1 cellular context compared by ENCODE assay signal in the genomic region with DNA sequence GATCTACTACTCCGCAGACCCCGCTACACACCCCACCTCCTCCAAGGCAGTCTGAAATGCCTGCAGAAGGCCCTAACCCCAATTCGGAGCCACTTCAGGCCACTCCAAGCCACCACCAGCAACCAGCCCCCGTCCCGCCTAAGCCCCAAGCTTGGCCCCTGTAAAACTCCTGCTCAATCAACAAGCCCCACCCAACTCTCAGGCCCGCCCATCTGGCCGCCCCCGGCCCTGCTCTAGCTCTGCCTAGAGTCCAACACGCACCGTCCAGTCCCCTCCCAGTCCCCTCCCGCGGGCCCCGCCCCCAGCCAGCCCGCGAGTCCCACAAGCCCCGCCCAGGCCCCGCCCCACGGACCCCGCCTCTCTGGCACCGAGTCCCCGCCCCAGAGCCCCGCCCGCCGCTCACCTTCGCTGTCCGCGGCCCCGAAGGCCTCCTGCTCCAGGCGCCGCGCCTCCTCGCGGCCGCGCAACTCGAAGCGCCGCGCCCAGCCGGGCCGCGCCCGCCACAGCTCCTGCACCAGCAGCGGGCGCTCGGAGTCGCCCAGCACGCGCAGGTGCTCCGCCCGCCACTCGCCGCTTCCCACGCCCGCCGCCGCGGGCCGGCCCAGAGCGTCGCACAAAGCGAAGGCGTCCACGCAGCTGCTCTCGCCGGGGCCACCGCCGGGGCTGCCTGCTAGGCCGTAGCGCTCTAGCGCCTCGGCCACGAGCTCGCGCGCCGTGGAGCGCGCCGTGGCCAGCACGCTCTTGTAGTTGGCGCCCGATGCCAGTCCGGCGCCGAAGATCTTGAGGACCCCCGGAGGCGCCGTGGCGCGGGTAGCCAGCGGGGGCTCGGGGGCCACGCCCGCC.
A peak's percentile ranks its signal among the peaks of the same experiment; 100 is the strongest.
TF ChIP-seq lines count a peak whose summit lies in the region.

No MANE protein-coding gene starts in this region.

TF ChIP-seq in HepG2, 621 proteins besides CTCF, POLR2A, EP300 and RAD21 (continued from another document and continues in another):
- TF ChIP-seq, protein P1, sequence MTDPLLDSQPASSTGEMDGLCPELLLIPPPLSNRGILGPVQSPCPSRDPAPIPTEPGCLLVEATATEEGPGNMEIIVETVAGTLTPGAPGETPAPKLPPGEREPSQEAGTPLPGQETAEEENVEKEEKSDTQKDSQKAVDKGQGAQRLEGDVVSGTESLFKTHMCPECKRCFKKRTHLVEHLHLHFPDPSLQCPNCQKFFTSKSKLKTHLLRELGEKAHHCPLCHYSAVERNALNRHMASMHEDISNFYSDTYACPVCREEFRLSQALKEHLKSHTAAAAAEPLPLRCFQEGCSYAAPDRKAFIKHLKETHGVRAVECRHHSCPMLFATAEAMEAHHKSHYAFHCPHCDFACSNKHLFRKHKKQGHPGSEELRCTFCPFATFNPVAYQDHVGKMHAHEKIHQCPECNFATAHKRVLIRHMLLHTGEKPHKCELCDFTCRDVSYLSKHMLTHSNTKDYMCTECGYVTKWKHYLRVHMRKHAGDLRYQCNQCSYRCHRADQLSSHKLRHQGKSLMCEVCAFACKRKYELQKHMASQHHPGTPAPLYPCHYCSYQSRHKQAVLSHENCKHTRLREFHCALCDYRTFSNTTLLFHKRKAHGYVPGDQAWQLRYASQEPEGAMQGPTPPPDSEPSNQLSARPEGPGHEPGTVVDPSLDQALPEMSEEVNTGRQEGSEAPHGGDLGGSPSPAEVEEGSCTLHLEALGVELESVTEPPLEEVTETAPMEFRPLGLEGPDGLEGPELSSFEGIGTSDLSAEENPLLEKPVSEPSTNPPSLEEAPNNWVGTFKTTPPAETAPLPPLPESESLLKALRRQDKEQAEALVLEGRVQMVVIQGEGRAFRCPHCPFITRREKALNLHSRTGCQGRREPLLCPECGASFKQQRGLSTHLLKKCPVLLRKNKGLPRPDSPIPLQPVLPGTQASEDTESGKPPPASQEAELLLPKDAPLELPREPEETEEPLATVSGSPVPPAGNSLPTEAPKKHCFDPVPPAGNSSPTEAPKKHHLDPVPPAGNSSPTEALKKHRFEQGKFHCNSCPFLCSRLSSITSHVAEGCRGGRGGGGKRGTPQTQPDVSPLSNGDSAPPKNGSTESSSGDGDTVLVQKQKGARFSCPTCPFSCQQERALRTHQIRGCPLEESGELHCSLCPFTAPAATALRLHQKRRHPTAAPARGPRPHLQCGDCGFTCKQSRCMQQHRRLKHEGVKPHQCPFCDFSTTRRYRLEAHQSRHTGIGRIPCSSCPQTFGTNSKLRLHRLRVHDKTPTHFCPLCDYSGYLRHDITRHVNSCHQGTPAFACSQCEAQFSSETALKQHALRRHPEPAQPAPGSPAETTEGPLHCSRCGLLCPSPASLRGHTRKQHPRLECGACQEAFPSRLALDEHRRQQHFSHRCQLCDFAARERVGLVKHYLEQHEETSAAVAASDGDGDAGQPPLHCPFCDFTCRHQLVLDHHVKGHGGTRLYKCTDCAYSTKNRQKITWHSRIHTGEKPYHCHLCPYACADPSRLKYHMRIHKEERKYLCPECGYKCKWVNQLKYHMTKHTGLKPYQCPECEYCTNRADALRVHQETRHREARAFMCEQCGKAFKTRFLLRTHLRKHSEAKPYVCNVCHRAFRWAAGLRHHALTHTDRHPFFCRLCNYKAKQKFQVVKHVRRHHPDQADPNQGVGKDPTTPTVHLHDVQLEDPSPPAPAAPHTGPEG (CRISPR knock-in tag; IDR thresholded peaks at IDR 0.05): 0 out of 2 replicates have a peak, but pooled peaks have one; percentile 36
- no peak for TF ChIP-seq ZNF557 (CRISPR knock-in tag; IDR thresholded peaks at IDR 0.05)
- TF ChIP-seq PHF21A (CRISPR knock-in tag; IDR thresholded peaks at IDR 0.05): no peak
- TF ChIP-seq ZNF775 (CRISPR knock-in tag; IDR thresholded peaks at IDR 0.05; ENCODE audit: borderline replicate concordance): no peak
- TF ChIP-seq POLR2AphosphoS5 (IDR thresholded peaks at IDR 0.05; ENCODE audit: low read depth, low read length): peak; percentile 84
- TF ChIP-seq TOE1 (CRISPR knock-in tag; IDR thresholded peaks at IDR 0.05): no peak
- peak; percentile 69; the same call in 1 of the 2 replicates for TF ChIP-seq JDP2 (CRISPR knock-in tag; IDR thresholded peaks at IDR 0.05; ENCODE audit: borderline replicate concordance)
- no peak for TF ChIP-seq DNMT3B (CRISPR knock-in tag; conservative IDR thresholded peaks at IDR 0.05)
- no peak for TF ChIP-seq ZNF7 (CRISPR knock-in tag; IDR thresholded peaks at IDR 0.05)
- no peak for TF ChIP-seq SRF (IDR thresholded peaks at IDR 0.05; ENCODE audit: low read depth, low read length)
- TF ChIP-seq, protein P2, sequence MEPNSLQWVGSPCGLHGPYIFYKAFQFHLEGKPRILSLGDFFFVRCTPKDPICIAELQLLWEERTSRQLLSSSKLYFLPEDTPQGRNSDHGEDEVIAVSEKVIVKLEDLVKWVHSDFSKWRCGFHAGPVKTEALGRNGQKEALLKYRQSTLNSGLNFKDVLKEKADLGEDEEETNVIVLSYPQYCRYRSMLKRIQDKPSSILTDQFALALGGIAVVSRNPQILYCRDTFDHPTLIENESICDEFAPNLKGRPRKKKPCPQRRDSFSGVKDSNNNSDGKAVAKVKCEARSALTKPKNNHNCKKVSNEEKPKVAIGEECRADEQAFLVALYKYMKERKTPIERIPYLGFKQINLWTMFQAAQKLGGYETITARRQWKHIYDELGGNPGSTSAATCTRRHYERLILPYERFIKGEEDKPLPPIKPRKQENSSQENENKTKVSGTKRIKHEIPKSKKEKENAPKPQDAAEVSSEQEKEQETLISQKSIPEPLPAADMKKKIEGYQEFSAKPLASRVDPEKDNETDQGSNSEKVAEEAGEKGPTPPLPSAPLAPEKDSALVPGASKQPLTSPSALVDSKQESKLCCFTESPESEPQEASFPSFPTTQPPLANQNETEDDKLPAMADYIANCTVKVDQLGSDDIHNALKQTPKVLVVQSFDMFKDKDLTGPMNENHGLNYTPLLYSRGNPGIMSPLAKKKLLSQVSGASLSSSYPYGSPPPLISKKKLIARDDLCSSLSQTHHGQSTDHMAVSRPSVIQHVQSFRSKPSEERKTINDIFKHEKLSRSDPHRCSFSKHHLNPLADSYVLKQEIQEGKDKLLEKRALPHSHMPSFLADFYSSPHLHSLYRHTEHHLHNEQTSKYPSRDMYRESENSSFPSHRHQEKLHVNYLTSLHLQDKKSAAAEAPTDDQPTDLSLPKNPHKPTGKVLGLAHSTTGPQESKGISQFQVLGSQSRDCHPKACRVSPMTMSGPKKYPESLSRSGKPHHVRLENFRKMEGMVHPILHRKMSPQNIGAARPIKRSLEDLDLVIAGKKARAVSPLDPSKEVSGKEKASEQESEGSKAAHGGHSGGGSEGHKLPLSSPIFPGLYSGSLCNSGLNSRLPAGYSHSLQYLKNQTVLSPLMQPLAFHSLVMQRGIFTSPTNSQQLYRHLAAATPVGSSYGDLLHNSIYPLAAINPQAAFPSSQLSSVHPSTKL (CRISPR knock-in tag; IDR thresholded peaks at IDR 0.05): no peak
- TF ChIP-seq, protein P3, sequence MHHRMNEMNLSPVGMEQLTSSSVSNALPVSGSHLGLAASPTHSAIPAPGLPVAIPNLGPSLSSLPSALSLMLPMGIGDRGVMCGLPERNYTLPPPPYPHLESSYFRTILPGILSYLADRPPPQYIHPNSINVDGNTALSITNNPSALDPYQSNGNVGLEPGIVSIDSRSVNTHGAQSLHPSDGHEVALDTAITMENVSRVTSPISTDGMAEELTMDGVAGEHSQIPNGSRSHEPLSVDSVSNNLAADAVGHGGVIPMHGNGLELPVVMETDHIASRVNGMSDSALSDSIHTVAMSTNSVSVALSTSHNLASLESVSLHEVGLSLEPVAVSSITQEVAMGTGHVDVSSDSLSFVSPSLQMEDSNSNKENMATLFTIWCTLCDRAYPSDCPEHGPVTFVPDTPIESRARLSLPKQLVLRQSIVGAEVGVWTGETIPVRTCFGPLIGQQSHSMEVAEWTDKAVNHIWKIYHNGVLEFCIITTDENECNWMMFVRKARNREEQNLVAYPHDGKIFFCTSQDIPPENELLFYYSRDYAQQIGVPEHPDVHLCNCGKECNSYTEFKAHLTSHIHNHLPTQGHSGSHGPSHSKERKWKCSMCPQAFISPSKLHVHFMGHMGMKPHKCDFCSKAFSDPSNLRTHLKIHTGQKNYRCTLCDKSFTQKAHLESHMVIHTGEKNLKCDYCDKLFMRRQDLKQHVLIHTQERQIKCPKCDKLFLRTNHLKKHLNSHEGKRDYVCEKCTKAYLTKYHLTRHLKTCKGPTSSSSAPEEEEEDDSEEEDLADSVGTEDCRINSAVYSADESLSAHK (CRISPR knock-in tag; IDR thresholded peaks at IDR 0.05; ENCODE audit: borderline replicate concordance): no peak
- no peak for TF ChIP-seq POGZ (CRISPR knock-in tag; IDR thresholded peaks at IDR 0.05)
- TF ChIP-seq, protein P4, sequence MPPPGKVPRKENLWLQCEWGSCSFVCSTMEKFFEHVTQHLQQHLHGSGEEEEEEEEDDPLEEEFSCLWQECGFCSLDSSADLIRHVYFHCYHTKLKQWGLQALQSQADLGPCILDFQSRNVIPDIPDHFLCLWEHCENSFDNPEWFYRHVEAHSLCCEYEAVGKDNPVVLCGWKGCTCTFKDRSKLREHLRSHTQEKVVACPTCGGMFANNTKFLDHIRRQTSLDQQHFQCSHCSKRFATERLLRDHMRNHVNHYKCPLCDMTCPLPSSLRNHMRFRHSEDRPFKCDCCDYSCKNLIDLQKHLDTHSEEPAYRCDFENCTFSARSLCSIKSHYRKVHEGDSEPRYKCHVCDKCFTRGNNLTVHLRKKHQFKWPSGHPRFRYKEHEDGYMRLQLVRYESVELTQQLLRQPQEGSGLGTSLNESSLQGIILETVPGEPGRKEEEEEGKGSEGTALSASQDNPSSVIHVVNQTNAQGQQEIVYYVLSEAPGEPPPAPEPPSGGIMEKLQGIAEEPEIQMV (CRISPR knock-in tag; IDR thresholded peaks at IDR 0.05; ENCODE audit: low read depth): 0 out of 2 replicates have a peak, but pooled peaks have one; percentile 28
- TF ChIP-seq NFKBIZ (CRISPR knock-in tag; IDR thresholded peaks at IDR 0.05): no peak
- no peak for TF ChIP-seq DNMT1 (CRISPR knock-in tag; IDR thresholded peaks at IDR 0.05)
- TF ChIP-seq JUN (CRISPR knock-in tag; IDR thresholded peaks at IDR 0.05): peak; percentile 69; the same call in 1 of the 2 replicates
- 0 out of 2 replicates have a peak, but pooled peaks have one; percentile 58 for TF ChIP-seq ZNF441 (CRISPR knock-in tag; IDR thresholded peaks at IDR 0.05; ENCODE audit: borderline replicate concordance)
- no peak for TF ChIP-seq YEATS2 (CRISPR knock-in tag; IDR thresholded peaks at IDR 0.05; ENCODE audit: borderline replicate concordance)
- TF ChIP-seq, protein P5, sequence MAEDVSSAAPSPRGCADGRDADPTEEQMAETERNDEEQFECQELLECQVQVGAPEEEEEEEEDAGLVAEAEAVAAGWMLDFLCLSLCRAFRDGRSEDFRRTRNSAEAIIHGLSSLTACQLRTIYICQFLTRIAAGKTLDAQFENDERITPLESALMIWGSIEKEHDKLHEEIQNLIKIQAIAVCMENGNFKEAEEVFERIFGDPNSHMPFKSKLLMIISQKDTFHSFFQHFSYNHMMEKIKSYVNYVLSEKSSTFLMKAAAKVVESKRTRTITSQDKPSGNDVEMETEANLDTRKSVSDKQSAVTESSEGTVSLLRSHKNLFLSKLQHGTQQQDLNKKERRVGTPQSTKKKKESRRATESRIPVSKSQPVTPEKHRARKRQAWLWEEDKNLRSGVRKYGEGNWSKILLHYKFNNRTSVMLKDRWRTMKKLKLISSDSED (CRISPR knock-in tag; IDR thresholded peaks at IDR 0.05): no peak
- 0 out of 2 replicates have a peak, but pooled peaks have one; percentile 60 for TF ChIP-seq ZNF451 (CRISPR knock-in tag; IDR thresholded peaks at IDR 0.05)
- peak; percentile 96 for TF ChIP-seq ZFYVE20 (CRISPR knock-in tag; IDR thresholded peaks at IDR 0.05; ENCODE audit: borderline replicate concordance, low read depth)
- TF ChIP-seq ZNF180 (CRISPR knock-in tag; IDR thresholded peaks at IDR 0.05; ENCODE audit: borderline replicate concordance, low read depth): no peak
- TF ChIP-seq ZNF746 (CRISPR knock-in tag; IDR thresholded peaks at IDR 0.05): peak; percentile 32; the same call in 1 of the 2 replicates
- no peak for TF ChIP-seq NFIB (CRISPR knock-in tag; IDR thresholded peaks at IDR 0.05; ENCODE audit: borderline replicate concordance)
- TF ChIP-seq SPEN (CRISPR knock-in tag; IDR thresholded peaks at IDR 0.05; ENCODE audit: low read depth): 0 out of 2 replicates have a peak, but pooled peaks have one; percentile 42
- TF ChIP-seq, protein P6, sequence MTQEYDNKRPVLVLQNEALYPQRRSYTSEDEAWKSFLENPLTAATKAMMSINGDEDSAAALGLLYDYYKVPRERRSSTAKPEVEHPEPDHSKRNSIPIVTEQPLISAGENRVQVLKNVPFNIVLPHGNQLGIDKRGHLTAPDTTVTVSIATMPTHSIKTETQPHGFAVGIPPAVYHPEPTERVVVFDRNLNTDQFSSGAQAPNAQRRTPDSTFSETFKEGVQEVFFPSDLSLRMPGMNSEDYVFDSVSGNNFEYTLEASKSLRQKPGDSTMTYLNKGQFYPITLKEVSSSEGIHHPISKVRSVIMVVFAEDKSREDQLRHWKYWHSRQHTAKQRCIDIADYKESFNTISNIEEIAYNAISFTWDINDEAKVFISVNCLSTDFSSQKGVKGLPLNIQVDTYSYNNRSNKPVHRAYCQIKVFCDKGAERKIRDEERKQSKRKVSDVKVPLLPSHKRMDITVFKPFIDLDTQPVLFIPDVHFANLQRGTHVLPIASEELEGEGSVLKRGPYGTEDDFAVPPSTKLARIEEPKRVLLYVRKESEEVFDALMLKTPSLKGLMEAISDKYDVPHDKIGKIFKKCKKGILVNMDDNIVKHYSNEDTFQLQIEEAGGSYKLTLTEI (CRISPR knock-in tag; conservative IDR thresholded peaks at IDR 0.05): no peak
- TF ChIP-seq RBM22 (optimal IDR thresholded peaks at IDR 0.05; ENCODE audit: low read length): no peak
- peak; percentile 95 for TF ChIP-seq ZNF562 (CRISPR knock-in tag; IDR thresholded peaks at IDR 0.05; ENCODE audit: borderline replicate concordance)
- no peak for TF ChIP-seq RBFOX2 (IDR thresholded peaks at IDR 0.05; ENCODE audit: low read depth, low read length)
- TF ChIP-seq, protein P7, sequence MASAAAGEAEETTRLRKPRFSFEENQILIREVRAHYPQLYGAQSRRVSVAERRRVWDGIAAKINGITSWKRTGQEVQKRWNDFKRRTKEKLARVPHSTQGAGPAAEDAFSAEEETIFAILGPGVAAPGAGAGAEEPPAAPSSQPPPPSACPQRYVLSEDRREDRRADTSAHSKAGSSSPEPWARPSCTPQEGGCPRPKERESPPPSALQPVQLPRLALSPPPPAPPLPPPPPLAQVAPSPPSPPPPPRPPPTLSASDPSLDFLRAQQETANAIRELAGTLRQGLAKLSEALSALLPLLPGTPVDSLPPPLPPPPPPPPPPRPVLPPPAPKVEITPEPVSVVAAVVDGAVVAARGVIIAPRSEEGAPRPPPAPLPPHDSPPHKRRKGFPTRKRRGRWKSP (CRISPR knock-in tag; IDR thresholded peaks at IDR 0.05): no peak
- no peak for TF ChIP-seq NFYB (CRISPR knock-in tag; IDR thresholded peaks at IDR 0.05)
- TF ChIP-seq ZNF282 (IDR thresholded peaks at IDR 0.05; ENCODE audit: partially characterized antibody): no peak
- TF ChIP-seq PITX1 (CRISPR knock-in tag; IDR thresholded peaks at IDR 0.05): peak; percentile 28; the same call in 1 of the 2 replicates
- TF ChIP-seq ZNF468 (CRISPR knock-in tag; IDR thresholded peaks at IDR 0.05): no peak
- TF ChIP-seq, protein P8, sequence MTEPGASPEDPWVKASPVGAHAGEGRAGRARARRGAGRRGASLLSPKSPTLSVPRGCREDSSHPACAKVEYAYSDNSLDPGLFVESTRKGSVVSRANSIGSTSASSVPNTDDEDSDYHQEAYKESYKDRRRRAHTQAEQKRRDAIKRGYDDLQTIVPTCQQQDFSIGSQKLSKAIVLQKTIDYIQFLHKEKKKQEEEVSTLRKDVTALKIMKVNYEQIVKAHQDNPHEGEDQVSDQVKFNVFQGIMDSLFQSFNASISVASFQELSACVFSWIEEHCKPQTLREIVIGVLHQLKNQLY (CRISPR knock-in tag; IDR thresholded peaks at IDR 0.05): no peak
- TF ChIP-seq ZMYM2 (CRISPR knock-in tag; IDR thresholded peaks at IDR 0.05): no peak
